In genomic region chr16:66728117-66728787, GRCh38 we compare ENCODE assay signal across 8 cellular contexts. TPM values are rescaled to one million over a fixed set of nuclear protein-coding genes. Genes with fewer than 3 reads are reported as not detected.
DNase-seq lines count a peak whose midpoint lies in the region; ATAC-seq and TF ChIP-seq lines count a peak whose summit lies in the region.

No MANE protein-coding gene starts in this region.

- TF ChIP-seq CTCF in BJ (IDR thresholded peaks at IDR 0.05; ENCODE audit: insufficient read depth, low read depth, low read length) (peak; percentile 60), prostate gland (IDR thresholded peaks at IDR 0.05) (peak; percentile 36 to 84 (median 74))

- H3K9me3 Mint-ChIP-seq in activated T-cell treated with anti-CD3 and anti-CD28 coated beads, Interleukin-2, amount 50 U/mL, for 24 hours: no peaks in the 10 kb centered on the region

- ATAC-seq in GM21576 (IDR thresholded peaks at IDR 0.05; ENCODE audit: unreplicated experiment): peak; percentile 58
- ATAC-seq in GM18870 (IDR thresholded peaks at IDR 0.05; ENCODE audit: unreplicated experiment): no peak

- no peak overlapping the region for H3K4me3 ChIP-seq in BJ (ENCODE audit: low read depth, low read length)
- no peak overlapping the region for H3K4me3 ChIP-seq in prostate gland

- 29% methylated on average over 3 of the region's 3 CpGs for WGBS in prostate gland

- peaks cover 45% of the 10 kb centered on the region for H3K36me3 ChIP-seq in BJ (ENCODE audit: control insufficient read depth, insufficient read depth, low read length)
- peaks cover 0 to 8% of the 10 kb centered on the region in 2 donors for H3K36me3 ChIP-seq in prostate gland

- H3K27ac Mint-ChIP-seq in activated T-cell treated with anti-CD3 and anti-CD28 coated beads, Interleukin-2, amount 50 U/mL, for 24 hours: peak overlapping the region; percentile 69

- no peaks in the 10 kb centered on the region for H3K4me1 ChIP-seq in prostate gland (replicated peaks)

- CTCF ChIA-PET in BJ (lab: Yijun Ruan, JAX): interaction anchor here (0.6 to 8.3 kb wide), 23 partner anchors 10 to 322 kb away, joined by 3 to 129 read pairs (median 5); partner anchors contain the start of genes CMTM3, DYNC1LI2 and NAE1

- H3K27me3 Mint-ChIP-seq in activated T-cell treated with anti-CD3 and anti-CD28 coated beads, Interleukin-2, amount 50 U/mL, for 24 hours: no peaks in the 10 kb centered on the region

- peaks cover 97% of the 10 kb centered on the region for H3K36me3 Mint-ChIP-seq in activated T-cell treated with anti-CD3 and anti-CD28 coated beads, Interleukin-2, amount 50 U/mL, for 24 hours (ENCODE audit: low read depth)

- no peaks in the 10 kb centered on the region for H3K27me3 ChIP-seq in BJ (ENCODE audit: control insufficient read depth, insufficient read depth, low read length)
- H3K27me3 ChIP-seq in prostate gland (replicated peaks; ENCODE audit: insufficient read depth): no peaks in the 10 kb centered on the region

- intact Hi-C loops in prostate gland (cut with DNase I): loop anchor here (2.0 kb wide), 2 partner anchors 23 to 145 kb away; partner anchors contain the start of gene DYNC1LI2

- peak overlapping the region in 1 of 2 donors; percentile 3 for H3K27ac ChIP-seq in prostate gland

- H3K4me3 Mint-ChIP-seq in activated T-cell treated with anti-CD3 and anti-CD28 coated beads, Interleukin-2, amount 50 U/mL, for 24 hours: no peak overlapping the region

- TF ChIP-seq POLR2A in prostate gland (IDR thresholded peaks at IDR 0.05): no peak

- no peak for DNase-seq in BJ (ENCODE audit: low read depth)
- peak; percentile 85 for DNase-seq in NCI-H2107 treated with DMSO at 0.1 percent for 48 hours (lab: John Stamatoyannopoulos, UW; ENCODE audit: unreplicated experiment)
- DNase-seq in activated T-cell treated with anti-CD3 and anti-CD28 coated beads, Interleukin-2, amount 50 U/mL, for 24 hours: no peak
- peak; percentile 61 for DNase-seq in germinal center (ENCODE audit: low spot score)
- DNase-seq in prostate gland (ENCODE audit: low spot score): peak; percentile 39
- DNase-seq in T-helper 9 cell: no peak

- no peaks in the 10 kb centered on the region for H3K9me3 ChIP-seq in prostate gland

- H3K4me1 Mint-ChIP-seq in activated T-cell treated with anti-CD3 and anti-CD28 coated beads, Interleukin-2, amount 50 U/mL, for 24 hours (ENCODE audit: low read depth): no peaks in the 10 kb centered on the region

- POLR2A ChIA-PET in BJ (lab: Charles Lee): no interaction called here

RNA-seq across cellular contexts. Expression of gene DYNC1LI2, which starts 23.2 kb away (rescaled TPM):
- 82.0 and 82.8 TPM in 2 replicates for polyA plus RNA-seq in BJ (2011; rRNA removed)
- polyA minus RNA-seq in BJ (2011; rRNA and poly(A)+ RNA removed): 34.9 and 42.1 TPM in 2 replicates
- 100 to 1,000 TPM in 1 of 2 donors, 10 to 100 TPM in 1; 98.1 to 149 TPM for total RNA-seq in prostate gland

RNA-seq across cellular contexts. Expression of gene CMTM4, which starts 31.7 kb away (rescaled TPM):
- polyA plus RNA-seq in BJ (2011; rRNA removed): 24.8 and 28.0 TPM in 2 replicates
- polyA minus RNA-seq in BJ (2011; rRNA and poly(A)+ RNA removed): 23.1 and 32.9 TPM in 2 replicates
- 10 to 100 TPM; 46.9 to 57.7 TPM for total RNA-seq in prostate gland

Comparison
In these comparisons a context has a peak if more than half of its experiments do, and no peak if none do; other contexts are left out.
1. DNase-seq: peak in NCI-H2107 treated with DMSO at 0.1 percent for 48 hours (single experiment), germinal center (single experiment) and prostate gland (single experiment); none in BJ (single experiment), activated T-cell treated with anti-CD3 and anti-CD28 coated beads, Interleukin-2, amount 50 U/mL, for 24 hours (single experiment) and T-helper 9 cell (single experiment).